ENCODE assay signal across 20 cellular contexts in genomic region chr20:62119101-62119500, GRCh38. TPM values are rescaled to one million over a fixed set of nuclear protein-coding genes. Genes with fewer than 3 reads are reported as not detected.
DNase-seq lines count a peak whose midpoint lies in the region; ATAC-seq and TF ChIP-seq lines count a peak whose summit lies in the region.
"Had no signal": no experiment of that assay in that cellular context is flagged by ENCODE, and none has a peak within 500 bp of the region (broad histone marks: within the 10 kb centered on the region; RNA-seq: fewer than 3 reads in every experiment).

No MANE protein-coding gene starts in this region.

- H3K9me3 ChIP-seq in CD4-positive, alpha-beta T cell (ENCODE audit: control insufficient read depth, low read length): peaks cover 7% of the 10 kb centered on the region
- H3K9me3 ChIP-seq in duodenal mucosa (ENCODE audit: control insufficient read depth in 1 of 2, low read length in 2 of 2): no peaks in the 10 kb centered on the region
- H3K9me3 ChIP-seq in osteoblast (ENCODE audit: low read depth, low read length): no peaks in the 10 kb centered on the region
- H3K9me3 ChIP-seq: adrenal gland had no signal

- no peaks in the 10 kb centered on the region for H3K27me3 ChIP-seq in CD4-positive, alpha-beta T cell (ENCODE audit: control insufficient read depth, insufficient read depth, low read length)
- H3K27me3 ChIP-seq in duodenal mucosa (ENCODE audit: control insufficient read depth in 1 of 2, insufficient read depth in 2 of 2, low read length in 2 of 2): peaks cover 0 to 3% of the 10 kb centered on the region in 2 donors
- peaks cover 39% of the 10 kb centered on the region for H3K27me3 ChIP-seq in osteoblast (ENCODE audit: insufficient read depth, low read length)
- no peaks in the 10 kb centered on the region for H3K27me3 ChIP-seq in H7 (ENCODE audit: control insufficient read depth, insufficient read depth, low read length)
- H3K27me3 ChIP-seq: adrenal gland had no signal

- peaks cover 6% of the 10 kb centered on the region for H3K36me3 Mint-ChIP-seq in activated CD4-positive, alpha-beta T cell treated with anti-CD3 and anti-CD28 coated beads, Interleukin-2, amount 10 ng/mL, durations not matched to agents 24 days and 14 days (ENCODE audit: low read depth)
- H3K36me3 Mint-ChIP-seq in CD4-positive, alpha-beta T cell (ENCODE audit: low read depth): peaks cover 22% of the 10 kb centered on the region

- H3K79me2 ChIP-seq in osteoblast (ENCODE audit: insufficient read depth, low read length): peaks cover 15% of the 10 kb centered on the region

- no peak overlapping the region for H3K4me2 ChIP-seq in osteoblast (ENCODE audit: insufficient read depth, low read length)

- H3K36me3 ChIP-seq in duodenal mucosa (ENCODE audit: control insufficient read depth in 1 of 2, insufficient read depth in 2 of 2, low read length in 2 of 2): no peaks in the 10 kb centered on the region
- no peaks in the 10 kb centered on the region for H3K36me3 ChIP-seq in osteoblast (ENCODE audit: insufficient read depth, low read length)
- peaks cover under 1% of the 10 kb centered on the region for H3K36me3 ChIP-seq in H7 (replicated peaks; ENCODE audit: control insufficient read depth, insufficient read depth, low read length)
- H3K36me3 ChIP-seq: adrenal gland, upper lobe of left lung had no signal

- ATAC-seq in CD4-positive, alpha-beta T cell (ENCODE audit: poor library complexity): no peak
- ATAC-seq: activated CD4-positive, CD25-positive, alpha-beta regulatory T cell treated with anti-CD3 and anti-CD28 coated beads, Interleukin-2, amount 50 U/mL, for 24 hours had no signal

- intact Hi-C loops in activated CD4-positive, alpha-beta T cell treated with anti-CD3 and anti-CD28 coated beads, Interleukin-2, amount 10 ng/mL, durations not matched to agents 24 days and 14 days (cut with micrococcal nuclease): no loop called here
- intact Hi-C loops in CD4-positive, alpha-beta T cell (cut with DNase I, micrococcal nuclease): no loop called here

- peak overlapping the region; percentile 29 for H3K27ac ChIP-seq in CD4-positive, alpha-beta T cell (ENCODE audit: low read depth, low read length)
- H3K27ac ChIP-seq in duodenal mucosa (ENCODE audit: low read depth, low read length) (peak overlapping the region; percentile 39), osteoblast (ENCODE audit: low read depth, low read length) (no peak overlapping the region)
- H3K27ac ChIP-seq: 22Rv1, adrenal gland, spleen had no signal

- POLR2A ChIA-PET in CD4-positive, alpha-beta T cell (lab: Charles Lee): interaction anchor here (3.4 to 6.2 kb wide), 2 partner anchors 23 to 51 kb away, joined by 78 to 149 read pairs; partner anchors contain the start of genes PSMA7, SS18L1 and TAF4

- peak overlapping the region; percentile 7 for H3K4me3 Mint-ChIP-seq in activated CD4-positive, alpha-beta T cell treated with anti-CD3 and anti-CD28 coated beads, Interleukin-2, amount 10 ng/mL, durations not matched to agents 24 days and 14 days
- H3K4me3 Mint-ChIP-seq in CD4-positive, alpha-beta T cell: peak overlapping the region; percentile 60

- CTCF ChIA-PET in CD4-positive, alpha-beta T cell (lab: Charles Lee): no interaction called here

- peak overlapping the region; percentile 35 to 52 for H3K9ac ChIP-seq in duodenal mucosa (ENCODE audit: low read depth in 1 of 2, low read length in 2 of 2)

- H3K4me1 Mint-ChIP-seq in activated CD4-positive, alpha-beta T cell treated with anti-CD3 and anti-CD28 coated beads, Interleukin-2, amount 10 ng/mL, durations not matched to agents 24 days and 14 days: peaks cover 23% of the 10 kb centered on the region
- peaks cover 46% of the 10 kb centered on the region for H3K4me1 Mint-ChIP-seq in CD4-positive, alpha-beta T cell (ENCODE audit: low read depth)

- H4K20me1 ChIP-seq in osteoblast (ENCODE audit: insufficient read depth, low read length): peaks cover 11% of the 10 kb centered on the region

- H2AFZ ChIP-seq in osteoblast (ENCODE audit: low read length): no peak overlapping the region

- no peaks in the 10 kb centered on the region for H3K9me3 Mint-ChIP-seq in activated CD4-positive, alpha-beta T cell treated with anti-CD3 and anti-CD28 coated beads, Interleukin-2, amount 10 ng/mL, durations not matched to agents 24 days and 14 days
- H3K9me3 Mint-ChIP-seq in CD4-positive, alpha-beta T cell: no peaks in the 10 kb centered on the region

- H3K4me1 ChIP-seq in duodenal mucosa (ENCODE audit: control insufficient read depth in 1 of 2, insufficient read depth in 2 of 2, low read length in 2 of 2): peaks cover 30 to 51% of the 10 kb centered on the region in 2 donors
- peaks cover 12% of the 10 kb centered on the region for H3K4me1 ChIP-seq in osteoblast (ENCODE audit: insufficient read depth, low read length)

- H3K4me3 ChIP-seq in duodenal mucosa (ENCODE audit: low read depth in 1 of 2, low read length in 2 of 2) (no peak overlapping the region), osteoblast (ENCODE audit: insufficient read depth, low read length) (no peak overlapping the region), H7 (ENCODE audit: insufficient read depth, low read depth, low read length) (no peak overlapping the region)
- H3K4me3 ChIP-seq: adrenal gland, spleen, stomach, upper lobe of left lung had no signal

- H3K27ac Mint-ChIP-seq in activated CD4-positive, alpha-beta T cell treated with anti-CD3 and anti-CD28 coated beads, Interleukin-2, amount 10 ng/mL, durations not matched to agents 24 days and 14 days: peak overlapping the region; percentile 59
- peak overlapping the region; percentile 94 for H3K27ac Mint-ChIP-seq in CD4-positive, alpha-beta T cell

- no peak for TF ChIP-seq CTCF in CD4-positive, alpha-beta T cell (IDR thresholded peaks at IDR 0.05)
- TF ChIP-seq CTCF in osteoblast (IDR thresholded peaks at IDR 0.05; ENCODE audit: extremely low read depth, low read depth, low read length): no peak

- DNase-seq in activated CD4-positive, alpha-beta T cell treated with anti-CD3 and anti-CD28 coated beads, Interleukin-2, amount 10 ng/mL, durations not matched to agents 24 days and 14 days: no peak
- no peak for DNase-seq in activated CD4-positive, alpha-beta T cell treated with anti-CD3 and anti-CD28 coated beads for 1 hour
- no peak for DNase-seq in CD4-positive, alpha-beta T cell
- peak; percentile 44 for DNase-seq in osteoblast (ENCODE audit: insufficient read length, low spot score, missing footprints)
- no peak for DNase-seq in iPS-NIHi7 (ENCODE audit: extremely low spot score)
- no peak for DNase-seq in H7
- no peak for DNase-seq in NCI-H1436 (lab: John Stamatoyannopoulos, UW)
- DNase-seq: adrenal gland, dermis blood vessel endothelial cell, hippocampal formation, islet precursor cell, NCI-H524 treated with DMSO at 0.1 percent for 48 hours, RPMI8226, spleen, stomach, T1000 had no signal

- no peaks in the 10 kb centered on the region for H3K27me3 Mint-ChIP-seq in activated CD4-positive, alpha-beta T cell treated with anti-CD3 and anti-CD28 coated beads, Interleukin-2, amount 10 ng/mL, durations not matched to agents 24 days and 14 days
- no peaks in the 10 kb centered on the region for H3K27me3 Mint-ChIP-seq in CD4-positive, alpha-beta T cell

RNA-seq across cellular contexts. Expression of gene LSM14B, which starts 3.2 kb away (rescaled TPM):
- total RNA-seq in activated CD4-positive, alpha-beta T cell treated with anti-CD3 and anti-CD28 coated beads, Interleukin-2, amount 10 ng/mL, durations not matched to agents 24 days and 14 days: 44.0 and 45.3 TPM in 2 replicates
- 10 to 100 TPM; 34.5 to 35.7 TPM for total RNA-seq in CD4-positive, alpha-beta T cell
- 41.8 and 48.5 TPM in 2 replicates for total RNA-seq in osteoblast
- 67.6 and 68.6 TPM in 2 replicates for total RNA-seq in H7 (2014; rRNA removed; shearing (Covaris generic))

RNA-seq across cellular contexts. Expression of gene PSMA7, which starts 24.1 kb away (rescaled TPM):
- 434 and 449 TPM in 2 replicates for total RNA-seq in activated CD4-positive, alpha-beta T cell treated with anti-CD3 and anti-CD28 coated beads, Interleukin-2, amount 10 ng/mL, durations not matched to agents 24 days and 14 days
- total RNA-seq in CD4-positive, alpha-beta T cell: 100 to 1,000 TPM; 150 to 158 TPM
- 208 and 215 TPM in 2 replicates for total RNA-seq in osteoblast
- total RNA-seq in H7 (2014; rRNA removed; shearing (Covaris generic)): 413 and 501 TPM in 2 replicates

RNA-seq across cellular contexts. Expression of gene SS18L1, which starts 24.5 kb away (rescaled TPM):
- 26.7 and 29.0 TPM in 2 replicates for total RNA-seq in activated CD4-positive, alpha-beta T cell treated with anti-CD3 and anti-CD28 coated beads, Interleukin-2, amount 10 ng/mL, durations not matched to agents 24 days and 14 days
- 10 to 100 TPM; 12.8 to 13.4 TPM for total RNA-seq in CD4-positive, alpha-beta T cell
- 12.7 TPM in 2 replicates for total RNA-seq in osteoblast
- total RNA-seq in H7 (2014; rRNA removed; shearing (Covaris generic)): 15.1 and 25.1 TPM in 2 replicates

RNA-seq across cellular contexts. Expression of gene TAF4, which starts 53.4 kb away (rescaled TPM):
- total RNA-seq in activated CD4-positive, alpha-beta T cell treated with anti-CD3 and anti-CD28 coated beads, Interleukin-2, amount 10 ng/mL, durations not matched to agents 24 days and 14 days: 25.6 and 26.6 TPM in 2 replicates
- 10 to 100 TPM; 11.1 to 12.5 TPM for total RNA-seq in CD4-positive, alpha-beta T cell
- total RNA-seq in osteoblast: 4.3 and 4.7 TPM in 2 replicates
- total RNA-seq in H7 (2014; rRNA removed; shearing (Covaris generic)): 5.2 and 8.0 TPM in 2 replicates
